ENCODE assay signal across 1 cellular context in genomic region chr7:97971990-97972943, GRCh38.
TF ChIP-seq lines count a peak whose summit lies in the region.

No MANE protein-coding gene starts in this region.

TF ChIP-seq in K562, 482 proteins besides CTCF, POLR2A, EP300 and RAD21 (continued from another document and continues in another):
- TF ChIP-seq TFAP4 (CRISPR knock-in tag; IDR thresholded peaks at IDR 0.05; ENCODE audit: borderline replicate concordance) (peak; percentile 83; the same call in 1 of the 2 replicates), HNRNPL (IDR thresholded peaks at IDR 0.05; ENCODE audit: low read depth, low read length) (peak; percentile 66; the same call in 1 of the 2 replicates), ZFP91 (CRISPR knock-in tag; IDR thresholded peaks at IDR 0.05) (no peak), CXXC5 (CRISPR knock-in tag; IDR thresholded peaks at IDR 0.05) (peak; percentile 87), ARID1B (IDR thresholded peaks at IDR 0.05) (peak; percentile 46), HMGXB4 (CRISPR knock-in tag; IDR thresholded peaks at IDR 0.05) (0 out of 2 replicates have a peak, but pooled peaks have one; percentile 54), XRCC4 (IDR thresholded peaks at IDR 0.05; ENCODE audit: extremely low read depth, insufficient read depth, insufficient read length) (no peak), ZC3H4 (CRISPR knock-in tag; IDR thresholded peaks at IDR 0.05; ENCODE audit: borderline replicate concordance) (no peak), ZNF584 (CRISPR knock-in tag; IDR thresholded peaks at IDR 0.05; ENCODE audit: low read depth) (no peak), DLX4 (CRISPR knock-in tag; IDR thresholded peaks at IDR 0.05) (no peak), IFI16 (CRISPR knock-in tag; IDR thresholded peaks at IDR 0.05) (no peak), RERE (CRISPR knock-in tag; IDR thresholded peaks at IDR 0.05; ENCODE audit: borderline replicate concordance) (no peak), ZBTB34 (CRISPR knock-in tag; IDR thresholded peaks at IDR 0.05) (no peak), SETDB1 (IDR thresholded peaks at IDR 0.05; ENCODE audit: low read length) (no peak), BRF1 (IDR thresholded peaks at IDR 0.05; ENCODE audit: borderline replicate concordance, extremely low read depth, insufficient read length) (no peak), ZNF644 (tag; IDR thresholded peaks at IDR 0.05; ENCODE audit: low read depth) (peak; percentile 86), CLOCK (CRISPR knock-in tag; IDR thresholded peaks at IDR 0.05; ENCODE audit: borderline replicate concordance) (no peak), PRDM10 (IDR thresholded peaks at IDR 0.05; ENCODE audit: partially characterized antibody) (peak; percentile 94), GABPA (tag; conservative IDR thresholded peaks at IDR 0.05; ENCODE audit: low read depth) (peak; percentile 100), ZBED1 (IDR thresholded peaks at IDR 0.05) (no peak), HMG20A (CRISPR knock-in tag; conservative IDR thresholded peaks at IDR 0.05) (no peak), CTBP1 (IDR thresholded peaks at IDR 0.05; ENCODE audit: borderline replicate concordance) (peak; percentile 55; the same call in 1 of the 2 replicates), LCOR (CRISPR knock-in tag; IDR thresholded peaks at IDR 0.05) (no peak), TFAM (CRISPR knock-in tag; conservative IDR thresholded peaks at IDR 0.05) (no peak), E2F5 (CRISPR knock-in tag; IDR thresholded peaks at IDR 0.05) (no peak), ZNF518B (CRISPR knock-in tag; IDR thresholded peaks at IDR 0.05) (no peak), ATF4 (CRISPR knock-in tag; IDR thresholded peaks at IDR 0.05) (0 out of 2 replicates have a peak, but pooled peaks have one; percentile 19), HDAC2 (IDR thresholded peaks at IDR 0.05) (0 out of 2 replicates have a peak, but pooled peaks have one; percentile 28), ILK (tag; IDR thresholded peaks at IDR 0.05; ENCODE audit: borderline replicate concordance, low read depth) (no peak)
